ENCODE assay signal across 1 cellular context in genomic region chr14:24296341-24297157, GRCh38.
A peak's percentile ranks its signal among the peaks of the same experiment; 100 is the strongest.
TF ChIP-seq lines count a peak whose summit lies in the region.

No MANE protein-coding gene starts in this region.

TF ChIP-seq in HepG2, 621 proteins besides CTCF, POLR2A, EP300 and RAD21 (continued from another document and continues in another):
- TF ChIP-seq, protein P1, sequence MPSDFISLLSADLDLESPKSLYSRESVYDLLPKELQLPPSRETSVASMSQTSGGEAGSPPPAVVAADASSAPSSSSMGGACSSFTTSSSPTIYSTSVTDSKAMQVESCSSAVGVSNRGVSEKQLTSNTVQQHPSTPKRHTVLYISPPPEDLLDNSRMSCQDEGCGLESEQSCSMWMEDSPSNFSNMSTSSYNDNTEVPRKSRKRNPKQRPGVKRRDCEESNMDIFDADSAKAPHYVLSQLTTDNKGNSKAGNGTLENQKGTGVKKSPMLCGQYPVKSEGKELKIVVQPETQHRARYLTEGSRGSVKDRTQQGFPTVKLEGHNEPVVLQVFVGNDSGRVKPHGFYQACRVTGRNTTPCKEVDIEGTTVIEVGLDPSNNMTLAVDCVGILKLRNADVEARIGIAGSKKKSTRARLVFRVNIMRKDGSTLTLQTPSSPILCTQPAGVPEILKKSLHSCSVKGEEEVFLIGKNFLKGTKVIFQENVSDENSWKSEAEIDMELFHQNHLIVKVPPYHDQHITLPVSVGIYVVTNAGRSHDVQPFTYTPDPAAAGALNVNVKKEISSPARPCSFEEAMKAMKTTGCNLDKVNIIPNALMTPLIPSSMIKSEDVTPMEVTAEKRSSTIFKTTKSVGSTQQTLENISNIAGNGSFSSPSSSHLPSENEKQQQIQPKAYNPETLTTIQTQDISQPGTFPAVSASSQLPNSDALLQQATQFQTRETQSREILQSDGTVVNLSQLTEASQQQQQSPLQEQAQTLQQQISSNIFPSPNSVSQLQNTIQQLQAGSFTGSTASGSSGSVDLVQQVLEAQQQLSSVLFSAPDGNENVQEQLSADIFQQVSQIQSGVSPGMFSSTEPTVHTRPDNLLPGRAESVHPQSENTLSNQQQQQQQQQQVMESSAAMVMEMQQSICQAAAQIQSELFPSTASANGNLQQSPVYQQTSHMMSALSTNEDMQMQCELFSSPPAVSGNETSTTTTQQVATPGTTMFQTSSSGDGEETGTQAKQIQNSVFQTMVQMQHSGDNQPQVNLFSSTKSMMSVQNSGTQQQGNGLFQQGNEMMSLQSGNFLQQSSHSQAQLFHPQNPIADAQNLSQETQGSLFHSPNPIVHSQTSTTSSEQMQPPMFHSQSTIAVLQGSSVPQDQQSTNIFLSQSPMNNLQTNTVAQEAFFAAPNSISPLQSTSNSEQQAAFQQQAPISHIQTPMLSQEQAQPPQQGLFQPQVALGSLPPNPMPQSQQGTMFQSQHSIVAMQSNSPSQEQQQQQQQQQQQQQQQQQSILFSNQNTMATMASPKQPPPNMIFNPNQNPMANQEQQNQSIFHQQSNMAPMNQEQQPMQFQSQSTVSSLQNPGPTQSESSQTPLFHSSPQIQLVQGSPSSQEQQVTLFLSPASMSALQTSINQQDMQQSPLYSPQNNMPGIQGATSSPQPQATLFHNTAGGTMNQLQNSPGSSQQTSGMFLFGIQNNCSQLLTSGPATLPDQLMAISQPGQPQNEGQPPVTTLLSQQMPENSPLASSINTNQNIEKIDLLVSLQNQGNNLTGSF (CRISPR knock-in tag; IDR thresholded peaks at IDR 0.05) = no peak; the same call in 1 of the 2 replicates
- no peak for TF ChIP-seq FOXK2 (IDR thresholded peaks at IDR 0.05)
- TF ChIP-seq SMYD3 (CRISPR knock-in tag; IDR thresholded peaks at IDR 0.05) = no peak
- TF ChIP-seq, protein P2, sequence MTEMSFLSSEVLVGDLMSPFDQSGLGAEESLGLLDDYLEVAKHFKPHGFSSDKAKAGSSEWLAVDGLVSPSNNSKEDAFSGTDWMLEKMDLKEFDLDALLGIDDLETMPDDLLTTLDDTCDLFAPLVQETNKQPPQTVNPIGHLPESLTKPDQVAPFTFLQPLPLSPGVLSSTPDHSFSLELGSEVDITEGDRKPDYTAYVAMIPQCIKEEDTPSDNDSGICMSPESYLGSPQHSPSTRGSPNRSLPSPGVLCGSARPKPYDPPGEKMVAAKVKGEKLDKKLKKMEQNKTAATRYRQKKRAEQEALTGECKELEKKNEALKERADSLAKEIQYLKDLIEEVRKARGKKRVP (CRISPR knock-in tag; IDR thresholded peaks at IDR 0.05) = 0 out of 4 replicates have a peak, but pooled peaks of 1 of the 2 experiments have one; percentile 26
- TF ChIP-seq HNRNPH1 (optimal IDR thresholded peaks at IDR 0.05; ENCODE audit: low read depth, low read length) = no peak
- TF ChIP-seq POLR2G (IDR thresholded peaks at IDR 0.05; ENCODE audit: low read depth, low read length) = 0 out of 2 replicates have a peak, but pooled peaks have one; percentile 34
- TF ChIP-seq, protein P3, sequence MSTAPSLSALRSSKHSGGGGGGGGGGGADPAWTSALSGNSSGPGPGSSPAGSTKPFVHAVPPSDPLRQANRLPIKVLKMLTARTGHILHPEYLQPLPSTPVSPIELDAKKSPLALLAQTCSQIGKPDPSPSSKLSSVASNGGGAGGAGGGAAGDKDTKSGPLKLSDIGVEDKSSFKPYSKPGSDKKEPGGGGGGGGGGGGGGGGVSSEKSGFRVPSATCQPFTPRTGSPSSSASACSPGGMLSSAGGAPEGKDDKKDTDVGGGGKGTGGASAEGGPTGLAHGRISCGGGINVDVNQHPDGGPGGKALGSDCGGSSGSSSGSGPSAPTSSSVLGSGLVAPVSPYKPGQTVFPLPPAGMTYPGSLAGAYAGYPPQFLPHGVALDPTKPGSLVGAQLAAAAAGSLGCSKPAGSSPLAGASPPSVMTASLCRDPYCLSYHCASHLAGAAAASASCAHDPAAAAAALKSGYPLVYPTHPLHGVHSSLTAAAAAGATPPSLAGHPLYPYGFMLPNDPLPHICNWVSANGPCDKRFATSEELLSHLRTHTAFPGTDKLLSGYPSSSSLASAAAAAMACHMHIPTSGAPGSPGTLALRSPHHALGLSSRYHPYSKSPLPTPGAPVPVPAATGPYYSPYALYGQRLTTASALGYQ (CRISPR knock-in tag; IDR thresholded peaks at IDR 0.05) = no peak
- TF ChIP-seq HCFC1 (IDR thresholded peaks at IDR 0.05; ENCODE audit: low read depth, low read length) = no peak
- TF ChIP-seq ZNF136 (CRISPR knock-in tag; IDR thresholded peaks at IDR 0.05; ENCODE audit: low read depth) = no peak
- peak; percentile 41 for TF ChIP-seq BCL6 (CRISPR knock-in tag; IDR thresholded peaks at IDR 0.05)
- peak; percentile 67; the same call in 1 of the 2 replicates for TF ChIP-seq KDM2A (CRISPR knock-in tag; IDR thresholded peaks at IDR 0.05; ENCODE audit: borderline replicate concordance, low read depth)
- TF ChIP-seq GABPB1 (CRISPR knock-in tag; IDR thresholded peaks at IDR 0.05) = no peak; the same call in none of the 2 replicates
- TF ChIP-seq, protein P4, sequence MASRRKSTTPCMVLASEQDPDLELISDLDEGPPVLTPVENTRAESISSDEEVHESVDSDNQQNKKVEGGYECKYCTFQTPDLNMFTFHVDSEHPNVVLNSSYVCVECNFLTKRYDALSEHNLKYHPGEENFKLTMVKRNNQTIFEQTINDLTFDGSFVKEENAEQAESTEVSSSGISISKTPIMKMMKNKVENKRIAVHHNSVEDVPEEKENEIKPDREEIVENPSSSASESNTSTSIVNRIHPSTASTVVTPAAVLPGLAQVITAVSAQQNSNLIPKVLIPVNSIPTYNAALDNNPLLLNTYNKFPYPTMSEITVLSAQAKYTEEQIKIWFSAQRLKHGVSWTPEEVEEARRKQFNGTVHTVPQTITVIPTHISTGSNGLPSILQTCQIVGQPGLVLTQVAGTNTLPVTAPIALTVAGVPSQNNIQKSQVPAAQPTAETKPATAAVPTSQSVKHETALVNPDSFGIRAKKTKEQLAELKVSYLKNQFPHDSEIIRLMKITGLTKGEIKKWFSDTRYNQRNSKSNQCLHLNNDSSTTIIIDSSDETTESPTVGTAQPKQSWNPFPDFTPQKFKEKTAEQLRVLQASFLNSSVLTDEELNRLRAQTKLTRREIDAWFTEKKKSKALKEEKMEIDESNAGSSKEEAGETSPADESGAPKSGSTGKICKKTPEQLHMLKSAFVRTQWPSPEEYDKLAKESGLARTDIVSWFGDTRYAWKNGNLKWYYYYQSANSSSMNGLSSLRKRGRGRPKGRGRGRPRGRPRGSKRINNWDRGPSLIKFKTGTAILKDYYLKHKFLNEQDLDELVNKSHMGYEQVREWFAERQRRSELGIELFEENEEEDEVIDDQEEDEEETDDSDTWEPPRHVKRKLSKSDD (CRISPR knock-in tag; IDR thresholded peaks at IDR 0.05; ENCODE audit: low read depth) = 0 out of 2 replicates have a peak, but pooled peaks have one; percentile 22
- TF ChIP-seq GZF1 (CRISPR knock-in tag; IDR thresholded peaks at IDR 0.05) = peak; percentile 72; the same call in 1 of the 2 replicates
- TF ChIP-seq CREB1 (IDR thresholded peaks at IDR 0.05) = peak; percentile 22; the same call in 1 of the 2 replicates
- TF ChIP-seq CREB1 (CRISPR knock-in tag; IDR thresholded peaks at IDR 0.05) = no peak
- no peak for TF ChIP-seq DNMT3B (CRISPR knock-in tag; conservative IDR thresholded peaks at IDR 0.05)
- TF ChIP-seq ZNF276 (CRISPR knock-in tag; IDR thresholded peaks at IDR 0.05; ENCODE audit: low read depth) = no peak
- TF ChIP-seq SP2 (CRISPR knock-in tag; IDR thresholded peaks at IDR 0.05) = no peak
- peak; percentile 79 for TF ChIP-seq NRL (CRISPR knock-in tag; IDR thresholded peaks at IDR 0.05; ENCODE audit: borderline replicate concordance)
- no peak; the same call in 1 of the 2 replicates for TF ChIP-seq ZNF510 (CRISPR knock-in tag; IDR thresholded peaks at IDR 0.05; ENCODE audit: low read depth)
- no peak for TF ChIP-seq ZNF207 (IDR thresholded peaks at IDR 0.05; ENCODE audit: borderline replicate concordance)
- TF ChIP-seq SOX13 (IDR thresholded peaks at IDR 0.05) = no peak
- peak in 1 of 2 experiments; percentile 43; a peak in 1 of 4 replicates for TF ChIP-seq SOX13 (CRISPR knock-in tag; conservative IDR thresholded peaks at IDR 0.05 in 1 of 2, IDR thresholded peaks at IDR 0.05 in 1 of 2)
- TF ChIP-seq IKZF4 (CRISPR knock-in tag; IDR thresholded peaks at IDR 0.05; ENCODE audit: borderline replicate concordance, low read depth, not compliant biosample characterization) = peak; percentile 75
- TF ChIP-seq NFIC (IDR thresholded peaks at IDR 0.05; ENCODE audit: low read length) = no peak
- TF ChIP-seq ZNF282 (IDR thresholded peaks at IDR 0.05; ENCODE audit: partially characterized antibody) = no peak
- TF ChIP-seq MXD3 (CRISPR knock-in tag; IDR thresholded peaks at IDR 0.05) = 0 out of 2 replicates have a peak, but pooled peaks have one; percentile 55
- TF ChIP-seq, protein P5, sequence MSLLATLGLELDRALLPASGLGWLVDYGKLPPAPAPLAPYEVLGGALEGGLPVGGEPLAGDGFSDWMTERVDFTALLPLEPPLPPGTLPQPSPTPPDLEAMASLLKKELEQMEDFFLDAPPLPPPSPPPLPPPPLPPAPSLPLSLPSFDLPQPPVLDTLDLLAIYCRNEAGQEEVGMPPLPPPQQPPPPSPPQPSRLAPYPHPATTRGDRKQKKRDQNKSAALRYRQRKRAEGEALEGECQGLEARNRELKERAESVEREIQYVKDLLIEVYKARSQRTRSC (CRISPR knock-in tag; IDR thresholded peaks at IDR 0.05; ENCODE audit: low read depth) = no peak
- no peak for TF ChIP-seq ZNF160 (CRISPR knock-in tag; IDR thresholded peaks at IDR 0.05)
- no peak for TF ChIP-seq ZNF382 (CRISPR knock-in tag; IDR thresholded peaks at IDR 0.05; ENCODE audit: borderline replicate concordance)
- TF ChIP-seq ZNF234 (CRISPR knock-in tag; conservative IDR thresholded peaks at IDR 0.05) = no peak
- no peak for TF ChIP-seq ZBTB2 (CRISPR knock-in tag; IDR thresholded peaks at IDR 0.05; ENCODE audit: low read depth)
- TF ChIP-seq ZKSCAN5 (CRISPR knock-in tag; IDR thresholded peaks at IDR 0.05) = no peak
- TF ChIP-seq ZNF205 (CRISPR knock-in tag; IDR thresholded peaks at IDR 0.05) = 0 out of 2 replicates have a peak, but pooled peaks have one; percentile 29
- TF ChIP-seq, protein P6, sequence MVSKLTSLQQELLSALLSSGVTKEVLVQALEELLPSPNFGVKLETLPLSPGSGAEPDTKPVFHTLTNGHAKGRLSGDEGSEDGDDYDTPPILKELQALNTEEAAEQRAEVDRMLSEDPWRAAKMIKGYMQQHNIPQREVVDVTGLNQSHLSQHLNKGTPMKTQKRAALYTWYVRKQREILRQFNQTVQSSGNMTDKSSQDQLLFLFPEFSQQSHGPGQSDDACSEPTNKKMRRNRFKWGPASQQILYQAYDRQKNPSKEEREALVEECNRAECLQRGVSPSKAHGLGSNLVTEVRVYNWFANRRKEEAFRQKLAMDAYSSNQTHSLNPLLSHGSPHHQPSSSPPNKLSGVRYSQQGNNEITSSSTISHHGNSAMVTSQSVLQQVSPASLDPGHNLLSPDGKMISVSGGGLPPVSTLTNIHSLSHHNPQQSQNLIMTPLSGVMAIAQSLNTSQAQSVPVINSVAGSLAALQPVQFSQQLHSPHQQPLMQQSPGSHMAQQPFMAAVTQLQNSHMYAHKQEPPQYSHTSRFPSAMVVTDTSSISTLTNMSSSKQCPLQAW (CRISPR knock-in tag; IDR thresholded peaks at IDR 0.05) = peak; percentile 76
- TF ChIP-seq AGO2 (optimal IDR thresholded peaks at IDR 0.05; ENCODE audit: low read depth, low read length) = peak; percentile 31
- peak; percentile 34; the same call in 1 of the 2 replicates for TF ChIP-seq KDM5B (CRISPR knock-in tag; IDR thresholded peaks at IDR 0.05; ENCODE audit: borderline replicate concordance)
- TF ChIP-seq ZKSCAN8 (CRISPR knock-in tag; IDR thresholded peaks at IDR 0.05; ENCODE audit: borderline replicate concordance) = no peak; the same call in 1 of the 2 replicates
- TF ChIP-seq ZNF83 (CRISPR knock-in tag; IDR thresholded peaks at IDR 0.05; ENCODE audit: borderline replicate concordance) = no peak; the same call in 1 of the 2 replicates
- TF ChIP-seq, protein P7, sequence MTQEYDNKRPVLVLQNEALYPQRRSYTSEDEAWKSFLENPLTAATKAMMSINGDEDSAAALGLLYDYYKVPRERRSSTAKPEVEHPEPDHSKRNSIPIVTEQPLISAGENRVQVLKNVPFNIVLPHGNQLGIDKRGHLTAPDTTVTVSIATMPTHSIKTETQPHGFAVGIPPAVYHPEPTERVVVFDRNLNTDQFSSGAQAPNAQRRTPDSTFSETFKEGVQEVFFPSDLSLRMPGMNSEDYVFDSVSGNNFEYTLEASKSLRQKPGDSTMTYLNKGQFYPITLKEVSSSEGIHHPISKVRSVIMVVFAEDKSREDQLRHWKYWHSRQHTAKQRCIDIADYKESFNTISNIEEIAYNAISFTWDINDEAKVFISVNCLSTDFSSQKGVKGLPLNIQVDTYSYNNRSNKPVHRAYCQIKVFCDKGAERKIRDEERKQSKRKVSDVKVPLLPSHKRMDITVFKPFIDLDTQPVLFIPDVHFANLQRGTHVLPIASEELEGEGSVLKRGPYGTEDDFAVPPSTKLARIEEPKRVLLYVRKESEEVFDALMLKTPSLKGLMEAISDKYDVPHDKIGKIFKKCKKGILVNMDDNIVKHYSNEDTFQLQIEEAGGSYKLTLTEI (CRISPR knock-in tag; conservative IDR thresholded peaks at IDR 0.05) = no peak
- peak; percentile 46; the same call in 1 of the 2 replicates for TF ChIP-seq ZNF230 (CRISPR knock-in tag; IDR thresholded peaks at IDR 0.05)
